In the genomic region with DNA sequence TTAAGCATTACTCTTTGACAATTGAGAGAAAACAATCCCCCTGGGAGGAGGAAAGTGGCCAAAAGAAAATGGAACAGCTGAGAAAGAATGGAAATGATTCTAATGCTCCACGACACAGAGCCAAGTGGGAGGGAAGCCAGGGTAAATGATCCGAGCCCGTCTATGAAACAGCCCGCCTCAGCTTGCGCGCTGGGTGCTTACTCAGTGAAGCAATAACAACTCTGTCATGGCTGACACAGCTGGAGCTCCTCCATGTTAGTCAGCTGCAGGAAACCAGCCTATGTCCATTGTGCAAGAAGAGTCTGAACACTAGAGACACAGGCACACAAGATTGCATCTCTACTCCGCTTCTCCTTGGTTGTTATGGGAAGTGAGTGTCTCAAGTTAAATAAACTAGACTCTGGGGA, we compare ENCODE assay signal across 8 cellular contexts. TPM values are rescaled to one million over a fixed set of nuclear protein-coding genes. Genes with fewer than 3 reads are reported as not detected.
DNase-seq lines count a peak whose midpoint lies in the region; ATAC-seq and FAIRE-seq lines count a peak whose summit lies in the region.

No MANE protein-coding gene starts in this region.

- no peaks in the 10 kb centered on the region for H3K27me3 ChIP-seq in MG63

- ATAC-seq in Right ventricle myocardium inferior (peak; percentile 97), GM18520 (IDR thresholded peaks at IDR 0.05; ENCODE audit: unreplicated experiment) (no peak), GM19463 (IDR thresholded peaks at IDR 0.05; ENCODE audit: unreplicated experiment) (no peak), HG03159 (IDR thresholded peaks at IDR 0.05; ENCODE audit: unreplicated experiment) (no peak)

- no peak for FAIRE-seq in urothelium cell line (lab: Jason Lieb, UNC)

- H3K4me3 ChIP-seq in MG63: no peak overlapping the region

- DNase-seq in MG63: peak; percentile 92
- peak; percentile 97 for DNase-seq in SKM-1 treated with dmso at 0.1 percent for 144 hours (lab: John Stamatoyannopoulos, UW; ENCODE audit: unreplicated experiment)
- peak; percentile 88 for DNase-seq in Right ventricle myocardium inferior (ENCODE audit: missing footprints)
- DNase-seq in putamen (ENCODE audit: low spot score): peak; percentile 75
- no peak for DNase-seq in urothelium cell line (ENCODE audit: low spot score)

- intact Hi-C loops in Right ventricle myocardium inferior (cut with DNase I): no loop called here

- H3K36me3 ChIP-seq in MG63: no peaks in the 10 kb centered on the region; the same call in 1 of the 2 replicates

- H3K9me3 ChIP-seq in MG63: no peaks in the 10 kb centered on the region

RNA-seq across cellular contexts. Expression of a gene that starts 19.3 kb away (rescaled TPM):
- total RNA-seq in MG63 (2014; rRNA removed; shearing (Covaris generic); ENCODE audit: low replicate concordance): 7.0 and 7.4 TPM in 2 replicates
- 11.5 TPM for total RNA-seq in Right ventricle myocardium inferior

RNA-seq across cellular contexts. Expression of a gene that starts 20.6 kb away (rescaled TPM):
- total RNA-seq in MG63 (2014; rRNA removed; shearing (Covaris generic); ENCODE audit: low replicate concordance): 87.9 and 103 TPM in 2 replicates
- 69.1 TPM for total RNA-seq in Right ventricle myocardium inferior

RNA-seq across cellular contexts. Expression of a gene that starts 50.4 kb away (rescaled TPM):
- 12.3 and 22.6 TPM in 2 replicates for total RNA-seq in MG63 (2014; rRNA removed; shearing (Covaris generic); ENCODE audit: low replicate concordance)
- total RNA-seq in Right ventricle myocardium inferior: 25.0 TPM
